11 cellular contexts compared by ENCODE assay signal in genomic region chr17:83203073-83203471, GRCh38.
A peak's percentile ranks its signal among the peaks of the same experiment; 100 is the strongest.
DNase-seq lines count a peak whose midpoint lies in the region; ATAC-seq and TF ChIP-seq lines count a peak whose summit lies in the region.
"Had no signal": no experiment of that assay in that cellular context is flagged by ENCODE, and none has a peak within 500 bp of the region (broad histone marks: within the 10 kb centered on the region; RNA-seq: fewer than 3 reads in every experiment).

No MANE protein-coding gene starts in this region.

- no peaks in the 10 kb centered on the region for H3K36me3 ChIP-seq in SJSA1
- no peaks in the 10 kb centered on the region for H3K36me3 ChIP-seq in trophoblast cell (ENCODE audit: control insufficient read depth in 1 of 2, insufficient read depth in 2 of 2, low read length in 2 of 2)

- TF ChIP-seq CTCF in fibroblast of the aortic adventitia (IDR thresholded peaks at IDR 0.05; ENCODE audit: insufficient read depth, low read length), result no peak

- no peak overlapping the region for H3K18ac ChIP-seq in trophoblast cell (ENCODE audit: low read length)

- H3K9ac ChIP-seq in trophoblast cell (ENCODE audit: low read length), result no peak overlapping the region

- H3K79me1 ChIP-seq in trophoblast cell (ENCODE audit: low read length), result no peaks in the 10 kb centered on the region

- WGBS in trophoblast cell (ENCODE audit: extremely low coverage, insufficient coverage, insufficient read length), result no CpG with 5 or more reads among the region's 9 CpGs

- no peak overlapping the region for H2AFZ ChIP-seq in trophoblast cell (ENCODE audit: insufficient read depth, low read length, poor library complexity)

- H4K91ac ChIP-seq in trophoblast cell (ENCODE audit: low read depth, low read length), result no peak overlapping the region

- no peak overlapping the region for H3K23ac ChIP-seq in trophoblast cell (ENCODE audit: low read length)

- H4K12ac ChIP-seq in trophoblast cell (ENCODE audit: low read depth, low read length), result no peak overlapping the region

- H2AK5ac ChIP-seq in trophoblast cell (ENCODE audit: low read length), result no peak overlapping the region

- H3K4me1 ChIP-seq in SJSA1 (replicated peaks) (peaks cover 12% of the 10 kb centered on the region), trophoblast cell (ENCODE audit: control insufficient read depth in 1 of 2, insufficient read depth in 2 of 2, low read length in 2 of 2) (no peaks in the 10 kb centered on the region)

- H4K8ac ChIP-seq in trophoblast cell (ENCODE audit: low read depth, low read length), result no peak overlapping the region

- no peak overlapping the region for H3K4ac ChIP-seq in trophoblast cell (ENCODE audit: low read depth, low read length)

- H3K27me3 ChIP-seq in SJSA1 (replicated peaks), result no peaks in the 10 kb centered on the region
- no peaks in the 10 kb centered on the region for H3K27me3 ChIP-seq in trophoblast cell (ENCODE audit: insufficient read depth, low read length)

- H3K9me3 ChIP-seq in SJSA1 (replicated peaks), result peaks cover 4% of the 10 kb centered on the region; the same call in 1 of the 2 replicates
- H3K9me3 ChIP-seq in trophoblast cell (ENCODE audit: insufficient read depth, low read depth, low read length), result peaks cover 54% of the 10 kb centered on the region

- DNase-seq in CD1c-positive myeloid dendritic cell (ENCODE audit: extremely low spot score), result peak; percentile 91
- DNase-seq in SJSA1 (ENCODE audit: low read depth in 1 of 2, low spot score in 2 of 2), result peak; percentile 30 to 55
- DNase-seq in fibroblast of the aortic adventitia (ENCODE audit: low read depth), result peak; percentile 99
- DNase-seq in trophoblast cell, result peak; percentile 33 to 56
- DNase-seq in DMS114 treated with DMSO at 0.1 percent for 48 hours (lab: John Stamatoyannopoulos, UW; ENCODE audit: unreplicated experiment), result no peak
- DNase-seq in islet precursor cell, result no peak
- DNase-seq: NCI-H1417, small intestine had no signal

- H3K27ac ChIP-seq in SJSA1 (peak overlapping the region; percentile 27), trophoblast cell (ENCODE audit: low read depth, low read length) (no peak overlapping the region)

- ATAC-seq in GM21367 (IDR thresholded peaks at IDR 0.05; ENCODE audit: unreplicated experiment) (no peak), HG02840 (IDR thresholded peaks at IDR 0.05; ENCODE audit: low FRiP score, unreplicated experiment) (no peak)
- ATAC-seq: activated naive CD4-positive, alpha-beta T cell treated with anti-CD3 and anti-CD28 coated beads, Interleukin-2, amount 50 U/mL, for 72 hours had no signal

- no peak overlapping the region for H2BK12ac ChIP-seq in trophoblast cell (ENCODE audit: low read length)

- H3K79me2 ChIP-seq in trophoblast cell (ENCODE audit: control insufficient read depth, insufficient read depth, low read length, poor library complexity), result no peaks in the 10 kb centered on the region

- no peak overlapping the region for H3K14ac ChIP-seq in trophoblast cell (ENCODE audit: low read length)

- H2BK5ac ChIP-seq in trophoblast cell (ENCODE audit: low read depth, low read length, poor library complexity), result no peak overlapping the region

- no peak overlapping the region for H3K4me2 ChIP-seq in trophoblast cell (ENCODE audit: low read length)

- H2BK120ac ChIP-seq in trophoblast cell (ENCODE audit: insufficient read depth, low read length, poor library complexity), result no peak overlapping the region

- H3K4me3 ChIP-seq in SJSA1, result no peak overlapping the region
- no peak overlapping the region for H3K4me3 ChIP-seq in fibroblast of the aortic adventitia (ENCODE audit: low read depth, low read length)
- H3K4me3 ChIP-seq in trophoblast cell (ENCODE audit: low read depth, low read length), result no peak overlapping the region

Comparison
In these comparisons a context has a peak if more than half of its experiments do, and no peak if none do; other contexts are left out.
1. DNase-seq: peak in CD1c-positive myeloid dendritic cell (single experiment), SJSA1 (2 of 2), fibroblast of the aortic adventitia (single experiment) and trophoblast cell (2 of 2); none in DMS114 treated with DMSO at 0.1 percent for 48 hours (single experiment) and islet precursor cell (single experiment).